ENCODE assay signal across 15 cellular contexts in genomic region chr7:34396437-34397064, GRCh38.
"Had no signal": no experiment of that assay in that cellular context is flagged by ENCODE, and none has a peak within 500 bp of the region (broad histone marks: within the 10 kb centered on the region; RNA-seq: fewer than 3 reads in every experiment).

No MANE protein-coding gene starts in this region.

- H3K27me3 Mint-ChIP-seq: activated CD4-positive, alpha-beta T cell treated with anti-CD3 and anti-CD28 coated beads, Interleukin-2, amount 10 ng/mL, durations not matched to agents 7 days and 5 days; activated naive CD8-positive, alpha-beta T cell had no signal

- H3K9ac ChIP-seq: parathyroid adenoma had no signal

- H3K4me1 ChIP-seq: parathyroid adenoma had no signal

- H3K79me2 ChIP-seq: parathyroid adenoma had no signal

- H3K36me3 Mint-ChIP-seq: activated naive CD8-positive, alpha-beta T cell; natural killer cell had no signal

- H3K27ac ChIP-seq: neutrophil, parathyroid adenoma had no signal

- H3K9me3 Mint-ChIP-seq: activated CD4-positive, alpha-beta T cell treated with anti-CD3 and anti-CD28 coated beads, Interleukin-2, amount 10 ng/mL, durations not matched to agents 7 days and 5 days had no signal

- H3K9me3 ChIP-seq: neutrophil had no signal

- H3K4me3 Mint-ChIP-seq: activated CD4-positive, alpha-beta T cell treated with anti-CD3 and anti-CD28 coated beads, Interleukin-2, amount 10 ng/mL, durations not matched to agents 7 days and 5 days; activated naive CD8-positive, alpha-beta T cell; activated T-cell treated with anti-CD3 and anti-CD28 coated beads, Interleukin-2, amount 50 U/mL, for 72 hours; natural killer cell had no signal

- H2AFZ ChIP-seq: parathyroid adenoma had no signal

- H3K27ac Mint-ChIP-seq: activated CD4-positive, alpha-beta T cell treated with anti-CD3 and anti-CD28 coated beads, Interleukin-2, amount 10 ng/mL, durations not matched to agents 7 days and 5 days; activated naive CD8-positive, alpha-beta T cell; activated T-cell treated with anti-CD3 and anti-CD28 coated beads, Interleukin-2, amount 50 U/mL, for 72 hours; natural killer cell had no signal

- ATAC-seq: activated T-cell treated with anti-CD3 and anti-CD28 coated beads, Interleukin-2, amount 50 U/mL, for 72 hours; natural killer cell had no signal

- H3K27me3 ChIP-seq: neutrophil had no signal

- H3K4me1 Mint-ChIP-seq: activated CD4-positive, alpha-beta T cell treated with anti-CD3 and anti-CD28 coated beads, Interleukin-2, amount 10 ng/mL, durations not matched to agents 7 days and 5 days; natural killer cell had no signal

- DNase-seq: activated CD4-positive, alpha-beta T cell treated with anti-CD3 and anti-CD28 coated beads, Interleukin-2, amount 10 ng/mL, durations not matched to agents 7 days and 5 days; activated CD4-positive, CD25-positive, alpha-beta regulatory T cell; activated CD8-positive, alpha-beta memory T cell treated with anti-CD3 and anti-CD28 coated beads, Interleukin-2, amount 50 U/mL, for 48 hours; activated gamma-delta T cell treated with Interleukin-2 at 50 U/mL for 16 hours; activated T-cell treated with anti-CD3 and anti-CD28 coated beads, Interleukin-2, amount 50 U/mL, for 72 hours; amygdala; cortex of kidney; effector CD8-positive, alpha-beta T cell; foreskin melanocyte; mesenchymal stem cell; natural killer cell; stimulated activated CD4-positive, alpha-beta T cell treated with anti-CD3 and anti-CD28 coated beads, Interleukin-1b, Interleukin-23, amount 100 ng/mL, for 48 hours had no signal

- H3K36me3 ChIP-seq: neutrophil had no signal
